2 cellular contexts compared by ENCODE assay signal in the genomic region with DNA sequence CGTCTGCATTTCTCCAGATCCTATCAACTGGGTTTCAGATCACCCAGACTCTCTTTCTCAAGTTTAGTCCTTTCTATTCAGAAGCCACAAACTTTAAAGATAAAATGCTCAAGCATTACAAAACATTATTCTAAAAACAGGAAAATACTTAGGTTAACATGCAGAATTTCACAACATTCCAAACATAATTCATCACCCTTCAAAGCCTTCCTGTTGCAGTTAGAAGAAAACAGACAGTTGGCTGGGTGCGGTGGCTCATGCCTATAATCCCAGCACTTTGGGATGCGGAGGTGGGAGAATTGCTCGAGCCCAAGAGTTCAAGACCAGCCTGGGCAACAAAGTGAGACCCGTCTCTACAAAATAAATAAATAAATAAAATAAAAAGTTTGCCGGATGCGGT.
TF ChIP-seq lines count a peak whose summit lies in the region.

No MANE protein-coding gene starts in this region.

TF ChIP-seq in IMR-90, 13 proteins besides CTCF, POLR2A, EP300 and RAD21:
- TF ChIP-seq FOS (IDR thresholded peaks at IDR 0.05; ENCODE audit: low read depth, low read length) (no peak), RFX5 (IDR thresholded peaks at IDR 0.05; ENCODE audit: low read depth, low read length) (no peak), RCOR1 (IDR thresholded peaks at IDR 0.05; ENCODE audit: insufficient replicate concordance, low read length) (no peak), BHLHE40 (IDR thresholded peaks at IDR 0.05; ENCODE audit: low read depth, low read length) (no peak), CEBPB (IDR thresholded peaks at IDR 0.05; ENCODE audit: low read depth, low read length) (peak; percentile 50; the same call in 1 of the 2 replicates)
- TF ChIP-seq, protein P1, sequence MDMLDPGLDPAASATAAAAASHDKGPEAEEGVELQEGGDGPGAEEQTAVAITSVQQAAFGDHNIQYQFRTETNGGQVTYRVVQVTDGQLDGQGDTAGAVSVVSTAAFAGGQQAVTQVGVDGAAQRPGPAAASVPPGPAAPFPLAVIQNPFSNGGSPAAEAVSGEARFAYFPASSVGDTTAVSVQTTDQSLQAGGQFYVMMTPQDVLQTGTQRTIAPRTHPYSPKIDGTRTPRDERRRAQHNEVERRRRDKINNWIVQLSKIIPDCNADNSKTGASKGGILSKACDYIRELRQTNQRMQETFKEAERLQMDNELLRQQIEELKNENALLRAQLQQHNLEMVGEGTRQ (IDR thresholded peaks at IDR 0.05; ENCODE audit: low read depth, low read length) = no peak

TF ChIP-seq in WTC11, 78 proteins besides CTCF, POLR2A, EP300 and RAD21:
- no peak for TF ChIP-seq RORB (CRISPR knock-in tag; IDR thresholded peaks at IDR 0.05)
- 0 out of 2 replicates have a peak, but pooled peaks have one; percentile 22 for TF ChIP-seq GABPB1 (CRISPR knock-in tag; IDR thresholded peaks at IDR 0.05)
